1 cellular context compared by ENCODE assay signal in genomic region chr16:57536306-57537193, GRCh38.
TF ChIP-seq lines count a peak whose summit lies in the region.

Gene CCDC102A, minus strand, starts transcription at chr16:57536571. Its CDS starts 7,394 bp downstream, at chr16:57529177.

TF ChIP-seq in HepG2, 621 proteins besides CTCF, POLR2A, EP300 and RAD21 (continued from another document and continues in another):
- TF ChIP-seq MXD3 (CRISPR knock-in tag; IDR thresholded peaks at IDR 0.05) (0 out of 2 replicates have a peak, but pooled peaks have one; percentile 31), MEF2D (CRISPR knock-in tag; IDR thresholded peaks at IDR 0.05) (no peak; the same call in 1 of the 2 replicates), TBP (CRISPR knock-in tag; IDR thresholded peaks at IDR 0.05) (no peak), ZNF609 (CRISPR knock-in tag; IDR thresholded peaks at IDR 0.05; ENCODE audit: borderline replicate concordance) (no peak), ZNF576 (CRISPR knock-in tag; IDR thresholded peaks at IDR 0.05) (no peak), ZNF101 (CRISPR knock-in tag; IDR thresholded peaks at IDR 0.05; ENCODE audit: borderline replicate concordance, low read depth) (no peak), SNRNP70 (IDR thresholded peaks at IDR 0.05; ENCODE audit: low read depth, low read length) (no peak), ZNF260 (CRISPR knock-in tag; IDR thresholded peaks at IDR 0.05; ENCODE audit: borderline replicate concordance, low read depth) (no peak), ZBED4 (CRISPR knock-in tag; IDR thresholded peaks at IDR 0.05; ENCODE audit: borderline replicate concordance) (no peak), ZNF773 (CRISPR knock-in tag; IDR thresholded peaks at IDR 0.05; ENCODE audit: borderline replicate concordance) (no peak), NFATC3 (CRISPR knock-in tag; IDR thresholded peaks at IDR 0.05) (no peak), MAX (IDR thresholded peaks at IDR 0.05) (peak; percentile 68), CBX1 (IDR thresholded peaks at IDR 0.05; ENCODE audit: low read depth) (no peak), ZNF234 (CRISPR knock-in tag; conservative IDR thresholded peaks at IDR 0.05) (peak; percentile 76; the same call in 1 of the 2 replicates), ZBTB7B (CRISPR knock-in tag; IDR thresholded peaks at IDR 0.05) (0 out of 2 replicates have a peak, but pooled peaks have one; percentile 38), ZNF784 (CRISPR knock-in tag; IDR thresholded peaks at IDR 0.05; ENCODE audit: borderline replicate concordance) (peak; percentile 86), TRIM24 (CRISPR knock-in tag; IDR thresholded peaks at IDR 0.05) (no peak), ZMAT3 (CRISPR knock-in tag; conservative IDR thresholded peaks at IDR 0.05) (peak; percentile 55; the same call in 1 of the 2 replicates), KAT7 (CRISPR knock-in tag; IDR thresholded peaks at IDR 0.05; ENCODE audit: borderline replicate concordance) (no peak), GTF2F1 (IDR thresholded peaks at IDR 0.05; ENCODE audit: low read length) (no peak), ZNF383 (CRISPR knock-in tag; IDR thresholded peaks at IDR 0.05; ENCODE audit: borderline replicate concordance) (no peak), BCL3 (CRISPR knock-in tag; IDR thresholded peaks at IDR 0.05) (peak; percentile 57; the same call in 1 of the 2 replicates), CHCHD3 (CRISPR knock-in tag; IDR thresholded peaks at IDR 0.05) (no peak), MXD1 (CRISPR knock-in tag; IDR thresholded peaks at IDR 0.05) (peak; percentile 49; the same call in 1 of the 2 replicates), TRIM22 (IDR thresholded peaks at IDR 0.05) (no peak), PLSCR1 (CRISPR knock-in tag; IDR thresholded peaks at IDR 0.05; ENCODE audit: borderline replicate concordance) (no peak), PHF20 (CRISPR knock-in tag; IDR thresholded peaks at IDR 0.05) (peak; percentile 47; the same call in 1 of the 2 replicates), DMAP1 (CRISPR knock-in tag; IDR thresholded peaks at IDR 0.05) (peak; percentile 35; the same call in 1 of the 2 replicates), TEAD3 (CRISPR knock-in tag; optimal IDR thresholded peaks at IDR 0.05; ENCODE audit: borderline replicate concordance) (peak; percentile 21), KLF11 (CRISPR knock-in tag; IDR thresholded peaks at IDR 0.05) (no peak), POGK (CRISPR knock-in tag; conservative IDR thresholded peaks at IDR 0.05) (peak; percentile 11; the same call in 1 of the 2 replicates), ZNF792 (CRISPR knock-in tag; IDR thresholded peaks at IDR 0.05) (no peak), ZNF564 (CRISPR knock-in tag; IDR thresholded peaks at IDR 0.05) (peak; percentile 44; the same call in 1 of the 2 replicates), RCOR2 (CRISPR knock-in tag; IDR thresholded peaks at IDR 0.05) (no peak), SP4 (CRISPR knock-in tag; IDR thresholded peaks at IDR 0.05) (peak; percentile 42; the same call in 1 of the 2 replicates)
